In the genomic region with DNA sequence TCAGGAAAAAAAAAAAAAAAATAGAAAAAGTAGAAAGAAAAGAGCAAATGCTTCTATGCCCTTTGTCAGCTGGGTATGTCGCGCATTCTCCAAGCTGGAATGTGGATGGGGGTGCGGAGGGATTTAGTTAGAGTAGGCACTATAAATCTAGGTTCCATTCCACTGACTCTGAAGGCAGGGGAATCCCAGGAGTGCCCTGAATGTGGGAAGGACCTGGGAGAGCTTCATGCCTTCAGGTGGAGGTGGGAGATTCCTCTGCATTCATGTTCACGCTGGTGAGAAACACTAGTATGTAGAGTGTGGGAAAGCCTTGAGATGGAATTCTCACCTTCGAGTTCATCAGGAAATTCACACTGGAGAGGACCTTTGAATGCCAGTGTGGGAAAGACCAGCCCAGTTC, we compare ENCODE assay signal across 23 cellular contexts. TPM values are rescaled to one million over a fixed set of nuclear protein-coding genes. Genes with fewer than 3 reads are reported as not detected.
A peak's percentile ranks its signal among the peaks of the same experiment; 100 is the strongest.
DNase-seq lines count a peak whose midpoint lies in the region; ATAC-seq and TF ChIP-seq lines count a peak whose summit lies in the region.
"Had no signal": no experiment of that assay in that cellular context is flagged by ENCODE, and none has a peak within 500 bp of the region (broad histone marks: within the 10 kb centered on the region; RNA-seq: fewer than 3 reads in every experiment).

No MANE protein-coding gene starts in this region.

- ATAC-seq in GM23338 (no peak), left lung (no peak), HG03354 (IDR thresholded peaks at IDR 0.05; ENCODE audit: poor library complexity, severe bottlenecking, unreplicated experiment) (no peak)
- ATAC-seq: GM12878 had no signal

- POLR2A ChIA-PET in MCF 10A (lab: Yijun Ruan, JAX) = no interaction called here

- BruUV-seq in MCF 10A (replicated peaks; lab: Mats Ljungman, UMichigan) = no TSS peak

- H3K79me1 ChIP-seq in mesendoderm (ENCODE audit: low read length) (no peaks in the 10 kb centered on the region), trophoblast cell (ENCODE audit: low read length) (no peaks in the 10 kb centered on the region)

- H3K23ac ChIP-seq in mesendoderm (ENCODE audit: low read length) = no peak overlapping the region
- no peak overlapping the region for H3K23ac ChIP-seq in trophoblast cell (ENCODE audit: low read length)

- H4K8ac ChIP-seq in mesendoderm (ENCODE audit: low read depth, low read length) (no peak overlapping the region), trophoblast cell (ENCODE audit: low read depth, low read length) (no peak overlapping the region)

- 0 out of 2 replicates have a peak, but pooled peaks cover 6% of the 10 kb centered on the region for H3F3A ChIP-seq in GM23338 (replicated peaks; ENCODE audit: low read depth)

- H3K9me3 ChIP-seq in endodermal cell (ENCODE audit: control insufficient read depth, low read length) = peaks cover 38% of the 10 kb centered on the region
- peaks cover 10% of the 10 kb centered on the region for H3K9me3 ChIP-seq in trophoblast cell (ENCODE audit: insufficient read depth, low read depth, low read length)
- H3K9me3 ChIP-seq in left lung = peaks cover 0 to 23% of the 10 kb centered on the region in 2 donors

- no peak overlapping the region for H2BK15ac ChIP-seq in mesendoderm (replicated peaks; ENCODE audit: low read depth)

- no peak overlapping the region for H2BK12ac ChIP-seq in trophoblast cell (ENCODE audit: low read length)

- no peak overlapping the region for H4K12ac ChIP-seq in trophoblast cell (ENCODE audit: low read depth, low read length)

- H3K79me2 ChIP-seq in GM23338 (replicated peaks; ENCODE audit: insufficient read depth) (no peaks in the 10 kb centered on the region), mesendoderm (ENCODE audit: control insufficient read depth, insufficient read depth, low read length) (no peaks in the 10 kb centered on the region), trophoblast cell (ENCODE audit: control insufficient read depth, insufficient read depth, low read length, poor library complexity) (no peaks in the 10 kb centered on the region)

- H3K27ac Mint-ChIP-seq in GM23338 (no peak overlapping the region), endodermal cell (no peak overlapping the region), MCF 10A (ENCODE audit: low read depth, unreplicated experiment) (no peak overlapping the region)
- H3K27ac Mint-ChIP-seq: B cell; CD4-positive, CD25-positive, alpha-beta regulatory T cell; HFFc6 had no signal

- H2AFZ ChIP-seq in GM23338 = no peak overlapping the region
- H2AFZ ChIP-seq in trophoblast cell (ENCODE audit: insufficient read depth, low read length, poor library complexity) = no peak overlapping the region
- H2AFZ ChIP-seq: GM23248 had no signal

- H3K4me3 Mint-ChIP-seq in GM23338 (no peak overlapping the region), endodermal cell (no peak overlapping the region), MCF 10A (ENCODE audit: unreplicated experiment) (no peak overlapping the region)
- H3K4me3 Mint-ChIP-seq: CD4-positive, CD25-positive, alpha-beta regulatory T cell; HFFc6 had no signal

- H3K27ac ChIP-seq in GM23338 (ENCODE audit: low read depth) = no peak overlapping the region
- H3K27ac ChIP-seq in endodermal cell (ENCODE audit: low read depth, low read length) = no peak overlapping the region
- H3K27ac ChIP-seq in mesendoderm (ENCODE audit: low read depth, low read length) = no peak overlapping the region
- H3K27ac ChIP-seq in trophoblast cell (ENCODE audit: low read depth, low read length) = no peak overlapping the region
- H3K27ac ChIP-seq in left lung = no peak overlapping the region
- H3K27ac ChIP-seq: BLaER1, C4-2B, GM23248 had no signal

- no peak overlapping the region for H3K4me3 ChIP-seq in GM23338
- no peak overlapping the region for H3K4me3 ChIP-seq in endodermal cell (ENCODE audit: low read length)
- no peak overlapping the region for H3K4me3 ChIP-seq in mesendoderm (ENCODE audit: low read length)
- H3K4me3 ChIP-seq in trophoblast cell (ENCODE audit: low read depth, low read length) = no peak overlapping the region
- H3K4me3 ChIP-seq in left lung = no peak overlapping the region
- H3K4me3 ChIP-seq: BLaER1, GM12878, GM23248, HAP-1 had no signal

- TF ChIP-seq CTCF in GM23338 (conservative IDR thresholded peaks at IDR 0.05; ENCODE audit: low read depth in 2 of 2) (no peak), endodermal cell (conservative IDR thresholded peaks at IDR 0.05) (no peak), MCF 10A (IDR thresholded peaks at IDR 0.05; ENCODE audit: unreplicated experiment) (no peak), left lung (IDR thresholded peaks at IDR 0.05) (no peak)

- H3K9me3 Mint-ChIP-seq in GM23338 (peaks cover 63% of the 10 kb centered on the region), endodermal cell (peaks cover 74% of the 10 kb centered on the region), MCF 10A (ENCODE audit: unreplicated experiment) (peaks cover 30% of the 10 kb centered on the region)

- H2BK5ac ChIP-seq in mesendoderm (ENCODE audit: low read length) = no peak overlapping the region
- no peak overlapping the region for H2BK5ac ChIP-seq in trophoblast cell (ENCODE audit: low read depth, low read length, poor library complexity)

- H3K9ac ChIP-seq in endodermal cell (ENCODE audit: extremely low read depth, low read length, poor library complexity, severe bottlenecking) (no peak overlapping the region), mesendoderm (ENCODE audit: low read length) (no peak overlapping the region), trophoblast cell (ENCODE audit: low read length) (no peak overlapping the region)
- H3K9ac ChIP-seq: BLaER1, GM23248 had no signal

- H3K36me3 Mint-ChIP-seq in GM23338 (ENCODE audit: low read depth) = peaks cover 37% of the 10 kb centered on the region
- peaks cover 22% of the 10 kb centered on the region for H3K36me3 Mint-ChIP-seq in endodermal cell (ENCODE audit: low read depth)
- H3K36me3 Mint-ChIP-seq in MCF 10A (ENCODE audit: insufficient read depth, unreplicated experiment) = no peaks in the 10 kb centered on the region

- WGBS in endodermal cell (ENCODE audit: insufficient coverage in 1 of 2, insufficient read length in 1 of 2), 2 experiments = 88 to 93% methylated on average over 5 of the region's 5 CpGs
- no CpG with 5 or more reads among the region's 5 CpGs for WGBS in mesendoderm (ENCODE audit: extremely low coverage, insufficient coverage, low lambda C conversion rate)
- no CpG with 5 or more reads among the region's 5 CpGs for WGBS in trophoblast cell (ENCODE audit: extremely low coverage, insufficient coverage, insufficient read length)

- no peaks in the 10 kb centered on the region for H3K4me1 ChIP-seq in GM23338 (ENCODE audit: insufficient read depth)
- H3K4me1 ChIP-seq in endodermal cell (ENCODE audit: control insufficient read depth, insufficient read depth, low read length) = no peaks in the 10 kb centered on the region
- no peaks in the 10 kb centered on the region for H3K4me1 ChIP-seq in mesendoderm (ENCODE audit: control insufficient read depth, low read depth, low read length)
- H3K4me1 ChIP-seq in trophoblast cell (ENCODE audit: control insufficient read depth in 1 of 2, insufficient read depth in 2 of 2, low read length in 2 of 2) = peaks cover 4 to 5% of the 10 kb centered on the region in 2 experiments
- H3K4me1 ChIP-seq in left lung = peaks cover 0 to 11% of the 10 kb centered on the region in 2 donors
- H3K4me1 ChIP-seq: HAP-1 had no signal

- DNase-seq in GM23338 (ENCODE audit: low spot score) (peak; percentile 36), endodermal cell (peak; percentile 81), mesendoderm (peak; percentile 71), trophoblast cell (peak; percentile 89 to 93), NCI-H1694 (lab: John Stamatoyannopoulos, UW) (no peak), MCF 10A (ENCODE audit: unreplicated experiment) (no peak), left lung (no peak)
- DNase-seq: CD4-positive, CD25-positive, alpha-beta regulatory T cell; CD8-positive, alpha-beta memory T cell; DMS 273 treated with DMSO at 0.1 percent for 48 hours; DMS79; EL; GDM1; GM23248; HFFc6 had no signal

- H2AK5ac ChIP-seq in mesendoderm (ENCODE audit: low read length) (no peak overlapping the region), trophoblast cell (ENCODE audit: low read length) (no peak overlapping the region)

- intact Hi-C loops in MCF 10A (cut with micrococcal nuclease) = no loop called here
- intact Hi-C loops in left lung (cut with DNase I) = no loop called here

- no peak overlapping the region for H3K18ac ChIP-seq in mesendoderm (ENCODE audit: low read length)
- H3K18ac ChIP-seq in trophoblast cell (ENCODE audit: low read length) = no peak overlapping the region

- H4K5ac ChIP-seq in mesendoderm (ENCODE audit: low read length) = no peak overlapping the region

- H3K27me3 Mint-ChIP-seq in GM23338 (ENCODE audit: insufficient read depth, low read depth, poor library complexity) (peaks cover 23% of the 10 kb centered on the region), endodermal cell (ENCODE audit: insufficient read depth) (peaks cover 60% of the 10 kb centered on the region), MCF 10A (ENCODE audit: insufficient read depth, unreplicated experiment) (no peaks in the 10 kb centered on the region)
- H3K27me3 Mint-ChIP-seq: B cell had no signal

- no peak overlapping the region for H3K56ac ChIP-seq in mesendoderm (ENCODE audit: low read length)

- H3K4ac ChIP-seq in mesendoderm (ENCODE audit: low read depth, low read length) (no peak overlapping the region), trophoblast cell (ENCODE audit: low read depth, low read length) (no peak overlapping the region)

- CTCF ChIA-PET in MCF 10A (lab: Yijun Ruan, JAX) = no interaction called here

- H3K4me2 ChIP-seq in GM23338 = no peak overlapping the region
- no peak overlapping the region for H3K4me2 ChIP-seq in mesendoderm (ENCODE audit: low read length)
- H3K4me2 ChIP-seq in trophoblast cell (ENCODE audit: low read length) = no peak overlapping the region
- H3K4me2 ChIP-seq: BLaER1 had no signal

- no peaks in the 10 kb centered on the region for H3K36me3 ChIP-seq in GM23338 (ENCODE audit: insufficient read depth)
- H3K36me3 ChIP-seq in endodermal cell (ENCODE audit: control insufficient read depth, insufficient read depth, low read length) = peaks cover 9% of the 10 kb centered on the region
- H3K36me3 ChIP-seq in mesendoderm (ENCODE audit: control insufficient read depth, insufficient read depth, low read length) = no peaks in the 10 kb centered on the region
- no peaks in the 10 kb centered on the region for H3K36me3 ChIP-seq in trophoblast cell (ENCODE audit: control insufficient read depth in 1 of 2, insufficient read depth in 2 of 2, low read length in 2 of 2)
- no peaks in the 10 kb centered on the region for H3K36me3 ChIP-seq in left lung
- H3K36me3 ChIP-seq: HAP-1 had no signal

- no peak overlapping the region for H3K14ac ChIP-seq in trophoblast cell (ENCODE audit: low read length)

- H4K20me1 ChIP-seq in GM23338 (replicated peaks; ENCODE audit: insufficient read depth) = no peaks in the 10 kb centered on the region; the same call in 1 of the 2 replicates
- H4K20me1 ChIP-seq: BLaER1 had no signal

- H4K91ac ChIP-seq in trophoblast cell (ENCODE audit: low read depth, low read length) = no peak overlapping the region

- no peaks in the 10 kb centered on the region for H3K9me2 ChIP-seq in GM23338 (ENCODE audit: insufficient read depth)

- H3K27me3 ChIP-seq in GM23338 (ENCODE audit: insufficient read depth) = peaks cover 17% of the 10 kb centered on the region
- H3K27me3 ChIP-seq in endodermal cell (ENCODE audit: control insufficient read depth, insufficient read depth, low read length, poor library complexity, severe bottlenecking) = peaks cover 13% of the 10 kb centered on the region
- H3K27me3 ChIP-seq in mesendoderm (ENCODE audit: insufficient read depth, low read length, poor library complexity) = peaks cover 4% of the 10 kb centered on the region
- H3K27me3 ChIP-seq in trophoblast cell (ENCODE audit: insufficient read depth, low read length) = peaks cover 4% of the 10 kb centered on the region
- peaks cover 0 to 27% of the 10 kb centered on the region in 2 donors for H3K27me3 ChIP-seq in left lung
- H3K27me3 ChIP-seq: BLaER1 had no signal

- H2BK120ac ChIP-seq in mesendoderm (ENCODE audit: low read depth, low read length) = no peak overlapping the region
- H2BK120ac ChIP-seq in trophoblast cell (ENCODE audit: insufficient read depth, low read length, poor library complexity) = no peak overlapping the region

- H3K4me1 Mint-ChIP-seq in GM23338 = 0 out of 3 replicates have a peak, but pooled peaks cover 3% of the 10 kb centered on the region
- H3K4me1 Mint-ChIP-seq in endodermal cell = no peaks in the 10 kb centered on the region
- H3K4me1 Mint-ChIP-seq in MCF 10A (ENCODE audit: insufficient read depth, unreplicated experiment) = no peaks in the 10 kb centered on the region

RNA-seq across cellular contexts. Expression of a gene that starts 12.4 kb away (rescaled TPM):
- 24.1 and 24.8 TPM in 2 replicates for total RNA-seq in GM23338 (2014; rRNA removed; shearing (Covaris generic))
- polyA plus RNA-seq in GM23338 (2016; fragmentation: Nextera tagmentation; extraction: Ambion mirVana) = 21.5 and 24.9 TPM in 2 replicates
- total RNA-seq in endodermal cell (10 to 100 TPM; 27.2 to 32.1 TPM), MCF 10A (2022) (8.8 and 11.6 TPM in 2 replicates), left lung (10 to 100 TPM in 1 of 2 donors, 1 to 10 TPM in 1; 7.7 to 12.5 TPM)
- polyA plus RNA-seq in endodermal cell (2013, experiment 1 of 2) = 27.0 TPM
- 28.5 TPM for polyA plus RNA-seq in endodermal cell (2013, experiment 2 of 2)
- polyA plus RNA-seq in mesendoderm (2013, experiment 1 of 2) = 38.7 TPM
- 37.8 TPM for polyA plus RNA-seq in mesendoderm (2013, experiment 2 of 2)
- 9.0 and 10.1 TPM in 2 replicates for polyA plus RNA-seq in trophoblast cell (2013)
- total RNA-seq: A172 had no signal

RNA-seq across cellular contexts. Expression of a gene that starts 16.6 kb away (rescaled TPM):
- total RNA-seq in GM23338 (2014; rRNA removed; shearing (Covaris generic)) = 0.94 and 1.1 TPM in 2 replicates
- polyA plus RNA-seq in GM23338 (2016; fragmentation: Nextera tagmentation; extraction: Ambion mirVana) = 1.3 and 1.7 TPM in 2 replicates
- total RNA-seq in endodermal cell (under 1 TPM; 0.13 TPM), MCF 10A (2022) (0.10 TPM in 1 of 2 replicates, not detected in the other), left lung (under 1 TPM; 0.15 to 0.21 TPM)
- polyA plus RNA-seq in endodermal cell (2013, experiment 1 of 2) = 0.04 TPM
- polyA plus RNA-seq in endodermal cell (2013, experiment 2 of 2) = 0.04 TPM
- polyA plus RNA-seq in mesendoderm (2013, experiment 1 of 2) = 0.01 TPM
- polyA plus RNA-seq in mesendoderm (2013, experiment 2 of 2) = 0.01 TPM
- not detected in 2 replicates for polyA plus RNA-seq in trophoblast cell (2013)
- total RNA-seq: A172; CD4-positive, CD25-positive, alpha-beta regulatory T cell; GM23248 had no signal
- polyA plus RNA-seq: AG04450 had no signal

RNA-seq across cellular contexts. Expression of a gene that starts 21.0 kb away (rescaled TPM):
- total RNA-seq in GM23338 (2014; rRNA removed; shearing (Covaris generic)) = 0.93 and 1.6 TPM in 2 replicates
- 0.55 and 0.97 TPM in 2 replicates for polyA plus RNA-seq in GM23338 (2016; fragmentation: Nextera tagmentation; extraction: Ambion mirVana)
- total RNA-seq in endodermal cell (1 to 10 TPM in 1 of 2 donors, under 1 TPM in 1; 0.09 to 1.3 TPM), MCF 10A (2022) (not detected in 2 replicates), left lung (1 to 10 TPM; 4.9 to 5.7 TPM)
- polyA plus RNA-seq in endodermal cell (2013, experiment 1 of 2) = 0.07 TPM
- polyA plus RNA-seq in endodermal cell (2013, experiment 2 of 2) = 0.21 TPM
- polyA plus RNA-seq in mesendoderm (2013, experiment 1 of 2) = 0.18 TPM
- 0.18 TPM for polyA plus RNA-seq in mesendoderm (2013, experiment 2 of 2)
- 0.11 TPM in 2 replicates for polyA plus RNA-seq in trophoblast cell (2013)

Comparison
In these comparisons a context has a peak if more than half of its experiments do, and no peak if none do; other contexts are left out.
1. DNase-seq: peak in GM23338 (single experiment), endodermal cell (single experiment), mesendoderm (single experiment) and trophoblast cell (2 of 2); none in NCI-H1694 (single experiment), MCF 10A (single experiment) and left lung (0 of 2).